Comparison of ENCODE assay signal across 22 cellular contexts in genomic region chr1:7233646-7234470, GRCh38.
"Had no signal": no experiment of that assay in that cellular context is flagged by ENCODE, and none has a peak within 500 bp of the region (broad histone marks: within the 10 kb centered on the region; RNA-seq: fewer than 3 reads in every experiment).

No MANE protein-coding gene starts in this region.

- ATAC-seq: effector memory CD8-positive, alpha-beta T cell; gastroesophageal sphincter; left cardiac atrium; left ventricle myocardium superior; right cardiac atrium; stimulated activated memory B cell treated with anti-CD40 and anti-IgM and Interleukin-4, amounts not matched to agents 10 μg/mL and 1 μg/mL and 100 μg/mL, for 72 hours; upper lobe of right lung had no signal

- H3K4me2 ChIP-seq: smooth muscle cell had no signal

- H3K4me1 Mint-ChIP-seq: naive B cell; stimulated activated memory B cell treated with anti-CD40 and anti-IgM and Interleukin-4, amounts not matched to agents 10 μg/mL and 1 μg/mL and 100 μg/mL, for 72 hours had no signal

- H3K4me3 Mint-ChIP-seq: effector memory CD8-positive, alpha-beta T cell; naive B cell; nephron; stimulated activated memory B cell treated with anti-CD40 and anti-IgM and Interleukin-4, amounts not matched to agents 10 μg/mL and 1 μg/mL and 100 μg/mL, for 72 hours; stimulated activated naive CD8-positive, alpha-beta T cell treated with anti-CD3 and anti-CD28 coated beads, Interleukin-15, Interleukin-2, amounts not matched to agents 100 ng/mL and 50 ng/mL, for 24 hours had no signal

- H3K4me3 ChIP-seq: dorsolateral prefrontal cortex, esophagus muscularis mucosa, gastroesophageal sphincter, smooth muscle cell, tibial artery, upper lobe of right lung had no signal

- H3K9me3 Mint-ChIP-seq: effector memory CD8-positive, alpha-beta T cell; naive B cell; nephron; stimulated activated memory B cell treated with anti-CD40 and anti-IgM and Interleukin-4, amounts not matched to agents 10 μg/mL and 1 μg/mL and 100 μg/mL, for 72 hours; stimulated activated naive CD8-positive, alpha-beta T cell treated with anti-CD3 and anti-CD28 coated beads, Interleukin-15, Interleukin-2, amounts not matched to agents 100 ng/mL and 50 ng/mL, for 24 hours had no signal

- H3K27ac Mint-ChIP-seq: effector memory CD8-positive, alpha-beta T cell; naive B cell; nephron; stimulated activated memory B cell treated with anti-CD40 and anti-IgM and Interleukin-4, amounts not matched to agents 10 μg/mL and 1 μg/mL and 100 μg/mL, for 72 hours; stimulated activated naive CD8-positive, alpha-beta T cell treated with anti-CD3 and anti-CD28 coated beads, Interleukin-15, Interleukin-2, amounts not matched to agents 100 ng/mL and 50 ng/mL, for 24 hours had no signal

- H3K27me3 ChIP-seq: dorsolateral prefrontal cortex, esophagus muscularis mucosa, upper lobe of right lung had no signal

- H3K27ac ChIP-seq: dorsolateral prefrontal cortex, epithelial cell of prostate, esophagus muscularis mucosa, gastroesophageal sphincter, neutrophil, tibial artery, upper lobe of right lung had no signal

- H3K9me3 ChIP-seq: esophagus muscularis mucosa, gastroesophageal sphincter, neutrophil, tibial artery, upper lobe of right lung had no signal

- H3K36me3 Mint-ChIP-seq: naive B cell; stimulated activated memory B cell treated with anti-CD40 and anti-IgM and Interleukin-4, amounts not matched to agents 10 μg/mL and 1 μg/mL and 100 μg/mL, for 72 hours had no signal

- H3K36me3 ChIP-seq: esophagus muscularis mucosa, gastroesophageal sphincter, neutrophil, tibial artery, upper lobe of right lung had no signal

- H3K4me1 ChIP-seq: esophagus muscularis mucosa, gastroesophageal sphincter, tibial artery, upper lobe of right lung had no signal

- DNase-seq: central memory CD4-positive, alpha-beta T cell; cortex of kidney; dorsolateral prefrontal cortex; effector memory CD8-positive, alpha-beta T cell; foreskin fibroblast; glutamatergic neuron; left cardiac atrium; left ventricle myocardium superior; mesendoderm; naive B cell; right cardiac atrium; stimulated activated CD4-positive, alpha-beta T cell treated with anti-CD3 and anti-CD28 coated beads, Interleukin-4, amount 100 ng/mL, for 1 hour; tibial artery; upper lobe of right lung had no signal
